ENCODE assay signal across 25 cellular contexts in the genomic region with DNA sequence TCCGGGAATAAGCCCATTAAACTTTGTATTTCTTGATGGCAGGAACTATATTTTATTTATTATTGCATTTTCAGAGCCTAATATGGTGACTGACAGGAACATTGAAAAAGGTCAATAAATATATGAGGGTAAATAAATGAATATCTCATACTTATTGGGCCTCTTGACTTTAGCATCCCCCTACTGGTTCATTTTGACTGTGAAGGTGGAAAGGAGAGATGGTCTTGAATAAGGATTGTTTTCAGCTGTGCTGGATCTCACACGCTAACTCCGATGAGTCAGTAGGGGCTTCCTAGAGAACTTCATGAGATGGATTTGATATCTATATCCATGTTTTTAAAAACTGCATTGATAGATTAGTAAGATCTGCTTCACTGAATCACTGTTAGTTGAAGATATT.
"Had no signal": no experiment of that assay in that cellular context is flagged by ENCODE, and none has a peak within 500 bp of the region (broad histone marks: within the 10 kb centered on the region; RNA-seq: fewer than 3 reads in every experiment).

No MANE protein-coding gene starts in this region.

- H3K4me1 ChIP-seq: gastrocnemius medialis, left lung, prostate gland, sigmoid colon, stomach, testis, tibial artery had no signal

- H3K4me3 ChIP-seq: coronary artery, gastrocnemius medialis, hepatocyte, left lung, prostate gland, sigmoid colon, stomach, testis, tibial artery had no signal

- FAIRE-seq: islet of Langerhans had no signal

- ATAC-seq: effector memory CD8-positive, alpha-beta T cell; esophagus mucosa; gastrocnemius medialis; left cardiac atrium; left lung; naive thymus-derived CD8-positive, alpha-beta T cell; right cardiac atrium; stimulated activated effector memory CD8-positive, alpha-beta T cell treated with anti-CD3 and anti-CD28 coated beads, Interleukin-12 subunit alpha, Interleukin-12 subunit beta, amount 100 ng/mL, for 72 hours had no signal

- H3K27ac ChIP-seq: coronary artery, gastrocnemius medialis, hepatocyte, left lung, prostate gland, sigmoid colon, stomach, testis, tibial artery had no signal

- H3K36me3 ChIP-seq: gastrocnemius medialis, left lung, prostate gland, sigmoid colon, stomach, tibial artery had no signal

- DNase-seq: dermis blood vessel endothelial cell; effector memory CD8-positive, alpha-beta T cell; foreskin fibroblast; gastrocnemius medialis; head of caudate nucleus; left cardiac atrium; left lung; mesenchymal stem cell; naive thymus-derived CD8-positive, alpha-beta T cell; nephron progenitor cell; nucleus accumbens; right cardiac atrium; sigmoid colon; stimulated activated CD4-positive, alpha-beta T cell treated with anti-CD3 and anti-CD28 coated beads, Interleukin-2, amount 100 ng/mL, for 24 hours; stimulated activated CD4-positive, alpha-beta T cell treated with anti-CD3 and anti-CD28 coated beads, Interleukin-4, amount 100 ng/mL, for 24 hours; stimulated activated naive CD4-positive, alpha-beta T cell treated with Interleukin-2 at 50 U/mL for 16 hours; stomach; testis; tibial artery had no signal

- H3K27me3 ChIP-seq: gastrocnemius medialis, hepatocyte, left lung, sigmoid colon, stomach, testis, tibial artery had no signal

- H3K79me2 ChIP-seq: hepatocyte had no signal

- H3K4me2 ChIP-seq: hepatocyte had no signal

- H3K9me3 ChIP-seq: gastrocnemius medialis, left lung, prostate gland, sigmoid colon, stomach, testis, tibial artery had no signal

- H2AFZ ChIP-seq: hepatocyte had no signal
